ENCODE assay signal across 8 cellular contexts in the genomic region with DNA sequence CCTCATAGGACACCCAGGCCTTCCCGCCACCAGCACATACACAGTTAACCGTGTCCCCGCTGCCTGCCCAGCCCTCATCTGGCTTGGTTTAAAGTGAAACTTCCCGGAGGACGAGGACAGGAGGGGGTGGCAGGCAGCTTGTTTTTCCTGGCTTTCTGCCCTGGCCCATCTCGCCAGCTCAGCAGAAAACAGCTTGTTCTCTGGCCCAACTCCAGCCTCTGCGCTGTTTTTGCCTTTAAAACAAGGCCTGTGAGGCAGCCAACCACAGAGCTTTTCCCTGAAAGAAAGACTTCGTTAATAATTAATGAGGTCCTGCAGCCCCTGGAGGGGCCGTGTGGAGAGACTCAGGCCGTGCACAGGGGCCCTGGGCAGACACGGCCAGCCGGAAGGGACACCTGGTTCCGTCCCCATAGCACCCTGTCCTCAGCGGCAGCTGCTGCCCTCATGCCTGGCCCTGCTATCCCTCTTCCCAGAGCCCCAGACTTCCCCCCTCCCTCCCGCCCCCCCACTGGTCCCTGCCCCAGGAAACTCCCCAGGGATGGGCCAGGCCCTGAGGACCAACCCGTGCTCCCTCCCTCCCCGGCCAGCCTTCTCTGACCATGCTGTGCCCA.
DNase-seq lines count a peak whose midpoint lies in the region; ATAC-seq and TF ChIP-seq lines count a peak whose summit lies in the region.

No MANE protein-coding gene starts in this region.

- TF ChIP-seq CTCF in AG09309 (IDR thresholded peaks at IDR 0.05; ENCODE audit: control insufficient read depth, insufficient read depth, low read depth, low read length, missing control alignments) (no peak), gastrocnemius medialis (IDR thresholded peaks at IDR 0.05 in 4 of 5, conservative IDR thresholded peaks at IDR 0.05 in 1 of 5) (no peak)

- H3K4me3 ChIP-seq in AG09309 (ENCODE audit: control insufficient read depth, low read depth, low read length) (no peak overlapping the region), right cardiac atrium (ENCODE audit: low read length) (no peak overlapping the region), gastrocnemius medialis (peak overlapping the region; percentile 10 to 30 (median 22))

- intact Hi-C loops in right cardiac atrium (cut with DNase I): loop anchor here in 3 of 4 donors (5.0 kb wide), 2 partner anchors 58 to 108 kb away; partner anchors contain the start of gene RXRA (in 2 of the 3)
- intact Hi-C loops in gastrocnemius medialis (cut with DNase I; ENCODE audit: low total_unique reads): loop anchor here (2.0 kb wide), 2 partner anchors 60 to 152 kb away; no protein-coding TSS in a partner anchor

- in situ Hi-C loops in gastrocnemius medialis (cut with MboI; ENCODE audit: low sequenced_read_pairs in 4 of 4): loop anchor here in 2 of 4 donors (5.0 to 25.0 kb wide), 2 partner anchors 63 to 98 kb away; partner anchors contain the start of gene RXRA (in 1 of the 2)

- H3K27ac ChIP-seq in right cardiac atrium (ENCODE audit: low read length) (peak overlapping the region; percentile 91), gastrocnemius medialis (peak overlapping the region; percentile 92 to 97 (median 94))

- H3K36me3 ChIP-seq in gastrocnemius medialis: no peaks in the 10 kb centered on the region

- DNase-seq in AG09309 (ENCODE audit: low read depth): peak; percentile 89
- DNase-seq in NCI-H1105 treated with DMSO at 0.1 percent for 48 hours (lab: John Stamatoyannopoulos, UW): peak; percentile 94
- DNase-seq in astrocyte of the hippocampus (ENCODE audit: low read depth, low spot score): peak; percentile 99
- DNase-seq in right cardiac atrium: peak; percentile 98 to 99 (median 98)
- DNase-seq in gastrocnemius medialis: peak; percentile 95 to 96
- no peak for DNase-seq in NK-92 treated with Interleukin-12 subunit alpha and Interleukin-12 subunit beta, amount 100 ng/mL, for 24 hours (lab: John Stamatoyannopoulos, UW)

- H3K27me3 ChIP-seq in right cardiac atrium (ENCODE audit: control insufficient read depth, insufficient read depth) (no peaks in the 10 kb centered on the region), gastrocnemius medialis (no peaks in the 10 kb centered on the region)

- peak; percentile 83 to 85 for ATAC-seq in right cardiac atrium
- ATAC-seq in gastrocnemius medialis: peak; percentile 71 to 73
- no peak for ATAC-seq in HG02981 (IDR thresholded peaks at IDR 0.05; ENCODE audit: unreplicated experiment)
- ATAC-seq in HG03521 (IDR thresholded peaks at IDR 0.05; ENCODE audit: unreplicated experiment): no peak

- H3K9me3 ChIP-seq in right cardiac atrium (ENCODE audit: control insufficient read depth, low read length) (no peaks in the 10 kb centered on the region), gastrocnemius medialis (no peaks in the 10 kb centered on the region)

- TF ChIP-seq POLR2A in gastrocnemius medialis (IDR thresholded peaks at IDR 0.05): no peak

- H3K4me1 ChIP-seq in right cardiac atrium (ENCODE audit: control insufficient read depth, insufficient read depth, low read length): peaks cover 15% of the 10 kb centered on the region
- peaks cover 87 to 88% of the 10 kb centered on the region in 2 donors for H3K4me1 ChIP-seq in gastrocnemius medialis

- 5% methylated on average over 17 of the region's 17 CpGs for WGBS in right cardiac atrium

Comparison
In these comparisons a context has a peak if more than half of its experiments do, and no peak if none do; other contexts are left out.
1. H3K4me3 ChIP-seq: peak in gastrocnemius medialis (4 of 4); none in AG09309 (single experiment) and right cardiac atrium (single experiment).
2. ATAC-seq: peak in right cardiac atrium (2 of 2) and gastrocnemius medialis (2 of 2); none in HG02981 (single experiment) and HG03521 (single experiment).